In the genomic region with DNA sequence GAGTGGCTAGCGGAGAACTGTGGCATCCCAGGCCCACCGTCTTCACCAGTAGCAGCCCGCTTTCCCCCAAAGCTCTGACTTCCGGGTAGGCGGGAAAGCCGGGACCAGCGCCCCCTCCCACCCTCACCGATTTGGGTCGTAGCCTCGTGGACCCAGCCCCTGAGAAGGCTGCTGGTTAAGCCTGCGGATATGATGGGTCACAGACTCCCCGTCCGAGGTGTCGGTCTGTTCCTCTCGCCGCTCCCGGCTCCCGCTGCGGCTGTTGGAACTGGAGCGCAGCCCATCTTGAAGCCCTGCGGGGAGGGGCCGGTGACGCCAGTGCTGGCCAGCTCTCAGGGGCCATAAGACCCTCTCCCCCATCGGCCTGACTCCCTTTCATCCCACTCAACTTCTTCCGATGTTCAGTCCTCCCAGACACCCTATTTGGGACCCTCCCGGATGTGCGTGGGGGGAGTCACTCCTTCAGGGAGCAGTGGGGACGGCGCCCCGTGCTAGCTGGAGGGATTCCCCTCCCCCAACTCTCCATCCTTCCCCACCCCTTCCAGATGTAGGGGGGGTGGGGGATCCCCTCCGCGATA, we compare ENCODE assay signal across 8 cellular contexts. TPM values are rescaled to one million over a fixed set of nuclear protein-coding genes. Genes with fewer than 3 reads are reported as not detected.
DNase-seq lines count a peak whose midpoint lies in the region; ATAC-seq and TF ChIP-seq lines count a peak whose summit lies in the region.

No MANE protein-coding gene starts in this region.

- no peaks in the 10 kb centered on the region for H3K9me3 Mint-ChIP-seq in neural progenitor cell

- peak overlapping the region; percentile 12 for H3K9ac ChIP-seq in neural progenitor cell

- peaks cover 6% of the 10 kb centered on the region for H3K36me3 ChIP-seq in neural progenitor cell

- peaks cover 25% of the 10 kb centered on the region for H3K36me3 Mint-ChIP-seq in neural progenitor cell

- H3K4me3 ChIP-seq in HL-60 (replicated peaks; ENCODE audit: insufficient read depth, low read length), result peak overlapping the region; percentile 90
- H3K4me3 ChIP-seq in neural progenitor cell, result peak overlapping the region; percentile 87

- DNase-seq in DMS79 treated with DMSO at 0.1 percent for 48 hours (lab: John Stamatoyannopoulos, UW), result peak; percentile 20
- no peak for DNase-seq in HL-60 (ENCODE audit: low read depth in 1 of 2, low spot score in 1 of 2)
- peak; percentile 14 for DNase-seq in activated gamma-delta T cell treated with Interleukin-2 at 50 U/mL for 16 hours
- peak; percentile 11 for DNase-seq in globus pallidus (ENCODE audit: low spot score)
- DNase-seq in neural progenitor cell (ENCODE audit: low spot score), result peak; percentile 83
- no peak for DNase-seq in NOMO-1 (lab: John Stamatoyannopoulos, UW; ENCODE audit: unreplicated experiment in 2 of 2)

- peaks cover 24% of the 10 kb centered on the region for H3F3A ChIP-seq in neural progenitor cell (ENCODE audit: low read depth)

- no peaks in the 10 kb centered on the region for H3K9me3 ChIP-seq in neural progenitor cell (ENCODE audit: low read depth)

- no peak overlapping the region for H3K27ac Mint-ChIP-seq in neural progenitor cell

- peaks cover 3% of the 10 kb centered on the region for H3K27me3 Mint-ChIP-seq in neural progenitor cell (ENCODE audit: insufficient read depth, low read depth)

- peak overlapping the region; percentile 99 for H3K4me3 Mint-ChIP-seq in neural progenitor cell

- H2AFZ ChIP-seq in neural progenitor cell (replicated peaks), result peak overlapping the region; percentile 98

- peaks cover 6% of the 10 kb centered on the region for H3K4me1 ChIP-seq in neural progenitor cell

- no peak for ATAC-seq in HG02885 (IDR thresholded peaks at IDR 0.05; ENCODE audit: poor library complexity, unreplicated experiment)
- no peak for ATAC-seq in GM19351 (IDR thresholded peaks at IDR 0.05; ENCODE audit: unreplicated experiment)

- H3K4me1 Mint-ChIP-seq in neural progenitor cell, result peaks cover 23% of the 10 kb centered on the region

- H3K27me3 ChIP-seq in HL-60 (ENCODE audit: insufficient read depth, poor library complexity, severe bottlenecking) (no peaks in the 10 kb centered on the region), neural progenitor cell (no peaks in the 10 kb centered on the region)

- H3K79me2 ChIP-seq in neural progenitor cell (ENCODE audit: low read depth), result peaks cover 46% of the 10 kb centered on the region

- H4K20me1 ChIP-seq in neural progenitor cell (ENCODE audit: low read depth), result peaks cover 16% of the 10 kb centered on the region

- TF ChIP-seq CTCF in HL-60 (IDR thresholded peaks at IDR 0.05; ENCODE audit: insufficient read depth, low read length), result no peak
- TF ChIP-seq CTCF in neural progenitor cell (IDR thresholded peaks at IDR 0.05), result no peak

- H3K27ac ChIP-seq in HL-60 (replicated peaks), result peak overlapping the region; percentile 95
- peak overlapping the region; percentile 85 for H3K27ac ChIP-seq in neural progenitor cell

- peak overlapping the region; percentile 84 for H3K4me2 ChIP-seq in neural progenitor cell

RNA-seq across cellular contexts. Expression of gene GNL1, which starts 0.8 kb away (rescaled TPM):
- 23.7 and 34.7 TPM in 2 replicates for total RNA-seq in neural progenitor cell (ENCODE audit: low replicate concordance)

RNA-seq across cellular contexts. Expression of gene PRR3, which starts 1.6 kb away (rescaled TPM):
- total RNA-seq in neural progenitor cell (ENCODE audit: low replicate concordance), result 13.7 and 18.6 TPM in 2 replicates

RNA-seq across cellular contexts. Expression of gene ABCF1, which starts 15.7 kb away (rescaled TPM):
- total RNA-seq in neural progenitor cell (ENCODE audit: low replicate concordance), result 43.9 and 56.0 TPM in 2 replicates

Comparison
In these comparisons a context has a peak if more than half of its experiments do, and no peak if none do; other contexts are left out.
1. DNase-seq: peak in DMS79 treated with DMSO at 0.1 percent for 48 hours (single experiment), activated gamma-delta T cell treated with Interleukin-2 at 50 U/mL for 16 hours (single experiment), globus pallidus (single experiment) and neural progenitor cell (single experiment); none in HL-60 (0 of 2) and NOMO-1 (0 of 2).